In the genomic region with DNA sequence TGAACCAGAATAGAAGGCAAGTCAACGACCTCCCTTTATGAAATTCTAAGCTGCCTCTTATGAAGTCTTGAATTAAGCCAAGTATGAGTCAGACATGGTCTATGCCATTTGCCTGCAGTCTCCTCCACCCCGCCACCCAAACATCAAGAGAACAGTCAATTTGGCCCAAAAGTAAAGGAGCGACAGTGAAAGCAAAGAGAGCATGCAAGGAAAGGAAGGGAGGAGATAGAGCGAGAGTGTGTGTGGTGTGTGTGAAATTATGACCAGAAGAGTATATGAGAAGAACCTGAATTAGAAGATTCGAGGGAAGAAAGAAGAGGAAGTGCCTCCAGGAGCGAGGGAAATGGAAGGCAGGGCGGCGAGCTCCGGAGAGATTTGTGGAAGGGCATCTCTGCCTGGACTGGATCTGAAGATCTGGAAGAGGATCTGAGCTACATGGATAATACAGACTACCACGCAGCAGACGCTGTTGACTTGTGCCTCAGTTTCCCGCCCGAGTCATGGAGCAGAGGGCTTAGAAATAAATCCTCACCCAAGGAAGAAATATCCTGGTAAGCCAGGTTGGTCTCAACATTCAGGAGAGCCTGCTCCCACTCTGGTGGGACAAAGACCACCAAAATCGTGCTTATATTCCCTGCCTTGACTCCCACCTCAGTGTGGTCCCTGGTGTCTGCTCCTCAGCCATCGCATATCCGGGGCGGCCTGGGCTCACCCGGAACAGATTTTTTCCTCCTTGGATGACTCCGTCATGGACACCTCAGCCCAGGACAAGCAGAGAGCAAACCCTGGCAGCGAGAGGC, we compare ENCODE assay signal across 8 cellular contexts. TPM values are rescaled to one million over a fixed set of nuclear protein-coding genes. Genes with fewer than 3 reads are reported as not detected.
DNase-seq lines count a peak whose midpoint lies in the region; ATAC-seq and TF ChIP-seq lines count a peak whose summit lies in the region.

No MANE protein-coding gene starts in this region.

- ATAC-seq in GM18511 (IDR thresholded peaks at IDR 0.05; ENCODE audit: unreplicated experiment), result peak; percentile 49
- no peak for ATAC-seq in gastroesophageal sphincter
- no peak for ATAC-seq in HG02852 (IDR thresholded peaks at IDR 0.05; ENCODE audit: unreplicated experiment)

- peaks cover 47% of the 10 kb centered on the region for H3K36me3 ChIP-seq in HUES64 (ENCODE audit: insufficient read depth, low read length)
- peaks cover 0 to 49% of the 10 kb centered on the region in 2 donors for H3K36me3 ChIP-seq in gastroesophageal sphincter

- H3K4me1 ChIP-seq in HUES64 (ENCODE audit: insufficient read depth, low read length) (peaks cover 11% of the 10 kb centered on the region; the same call in 1 of the 2 replicates), gastroesophageal sphincter (peaks cover 11 to 53% (median 15%) of the 10 kb centered on the region in 3 donors)

- TF ChIP-seq EP300 in gastroesophageal sphincter (IDR thresholded peaks at IDR 0.05), result no peak

- H3K27me3 ChIP-seq in HUES64 (ENCODE audit: insufficient read depth, low read length) (no peaks in the 10 kb centered on the region), gastroesophageal sphincter (no peaks in the 10 kb centered on the region)

- H3K4me3 ChIP-seq in HUES64 (ENCODE audit: low read length), result peak overlapping the region; percentile 92
- peak overlapping the region; percentile 73 to 88 for H3K4me3 ChIP-seq in gastroesophageal sphincter

- WGBS in HUES64, result 8% methylated on average over 20 of the region's 20 CpGs
- 4 to 6% methylated on average over 10 to 13 of the region's 20 CpGs for WGBS in gastroesophageal sphincter (ENCODE audit: low coverage in 1 of 2), 2 donors

- peak; percentile 18 to 22 for DNase-seq in activated CD4-positive, alpha-beta T cell treated with anti-CD3 and anti-CD28 coated beads, Interleukin-2, amount 50 U/mL, for 48 hours
- DNase-seq in pons (ENCODE audit: low spot score) (peak; percentile 15), epidermal melanocyte (ENCODE audit: insufficient read length, low spot score) (no peak)
- DNase-seq in NK-92 treated with Interleukin-12 subunit alpha and Interleukin-12 subunit beta, amount 100 ng/mL, for 24 hours (lab: John Stamatoyannopoulos, UW), result no peak

- no peak for TF ChIP-seq POLR2A in gastroesophageal sphincter (IDR thresholded peaks at IDR 0.05)

- peak overlapping the region; percentile 91; the same call in 1 of the 2 replicates for H3K27ac ChIP-seq in HUES64 (ENCODE audit: low read depth, low read length)
- peak overlapping the region; percentile 70 to 93 (median 92) for H3K27ac ChIP-seq in gastroesophageal sphincter

- peak overlapping the region; percentile 97 for H3K9ac ChIP-seq in HUES64 (ENCODE audit: low read depth, low read length)

- H3K9me3 ChIP-seq in HUES64 (ENCODE audit: insufficient read depth, low read depth, low read length), result no peaks in the 10 kb centered on the region
- H3K9me3 ChIP-seq in gastroesophageal sphincter, result no peaks in the 10 kb centered on the region

- peak in 2 of 4 experiments; percentile 9 to 28 for TF ChIP-seq CTCF in gastroesophageal sphincter (IDR thresholded peaks at IDR 0.05)

RNA-seq across cellular contexts. Expression of a gene that starts 0.5 kb away (rescaled TPM):
- 26.2 TPM for polyA plus RNA-seq in HUES64 (2013, experiment 1 of 2)
- polyA plus RNA-seq in HUES64 (2013, experiment 2 of 2), result 20.0 TPM
- 10 to 100 TPM; 12.0 to 28.2 (median 21.4) TPM for total RNA-seq in gastroesophageal sphincter

RNA-seq across cellular contexts. Expression of a gene that starts 0.8 kb away (rescaled TPM):
- polyA plus RNA-seq in HUES64 (2013, experiment 1 of 2), result 9.5 TPM
- 9.8 TPM for polyA plus RNA-seq in HUES64 (2013, experiment 2 of 2)
- total RNA-seq in gastroesophageal sphincter, result 10 to 100 TPM; 19.6 to 81.9 (median 43.1) TPM

Comparison
In these comparisons a context has a peak if more than half of its experiments do, and no peak if none do; other contexts are left out.
1. DNase-seq: peak in activated CD4-positive, alpha-beta T cell treated with anti-CD3 and anti-CD28 coated beads, Interleukin-2, amount 50 U/mL, for 48 hours (2 of 2) and pons (single experiment); none in epidermal melanocyte (single experiment) and NK-92 treated with Interleukin-12 subunit alpha and Interleukin-12 subunit beta, amount 100 ng/mL, for 24 hours (single experiment).